22 cellular contexts compared by ENCODE assay signal in the genomic region with DNA sequence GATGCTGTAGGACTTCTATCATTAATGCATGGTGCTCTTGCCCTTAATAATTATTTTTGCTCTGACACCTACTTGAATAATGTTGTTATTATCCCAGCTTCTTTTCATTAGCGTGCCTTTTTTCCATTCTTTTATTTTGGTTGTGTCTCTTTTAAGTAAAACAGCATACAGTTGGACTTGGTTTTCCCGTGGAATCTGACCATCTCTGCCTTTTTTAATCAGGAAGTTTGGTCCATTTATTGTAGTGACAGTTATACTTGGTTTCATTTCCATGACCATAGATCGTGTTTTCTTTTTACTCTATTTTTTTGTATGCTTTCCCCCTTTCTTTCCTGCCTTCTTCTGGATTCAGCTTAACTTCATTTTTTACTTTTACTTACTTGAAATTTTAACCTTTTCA. TPM values are rescaled to one million over a fixed set of nuclear protein-coding genes. Genes with fewer than 3 reads are reported as not detected.
"Had no signal": no experiment of that assay in that cellular context is flagged by ENCODE, and none has a peak within 500 bp of the region (broad histone marks: within the 10 kb centered on the region; RNA-seq: fewer than 3 reads in every experiment).

No MANE protein-coding gene starts in this region.

- H3K27me3 ChIP-seq: right atrium auricular region had no signal

- H3K9me3 ChIP-seq: prostate gland, thyroid gland, upper lobe of left lung had no signal

- H3K4me3 ChIP-seq: lung, neural progenitor cell, prostate gland, right atrium auricular region, stomach, thyroid gland, upper lobe of left lung had no signal

- H3K36me3 ChIP-seq: neural progenitor cell, prostate gland, right atrium auricular region, stomach, thyroid gland, upper lobe of left lung had no signal

- H2AFZ ChIP-seq: neural progenitor cell had no signal

- H3K27ac Mint-ChIP-seq: effector memory CD8-positive, alpha-beta T cell; memory B cell; nephron; neural progenitor cell; stimulated activated effector memory CD8-positive, alpha-beta T cell treated with anti-CD3 and anti-CD28 coated beads, Interleukin-12 subunit alpha, Interleukin-12 subunit beta, amount 100 ng/mL, for 72 hours had no signal

- H3K4me1 ChIP-seq: neural progenitor cell, prostate gland had no signal

- H3K4me2 ChIP-seq: neural progenitor cell had no signal

- H3K36me3 Mint-ChIP-seq: stimulated activated effector memory CD8-positive, alpha-beta T cell treated with anti-CD3 and anti-CD28 coated beads, Interleukin-12 subunit alpha, Interleukin-12 subunit beta, amount 100 ng/mL, for 72 hours had no signal

- H3K4me3 Mint-ChIP-seq: effector memory CD8-positive, alpha-beta T cell; memory B cell; naive B cell; nephron; neural progenitor cell; stimulated activated effector memory CD8-positive, alpha-beta T cell treated with anti-CD3 and anti-CD28 coated beads, Interleukin-12 subunit alpha, Interleukin-12 subunit beta, amount 100 ng/mL, for 72 hours had no signal

- ATAC-seq: effector memory CD8-positive, alpha-beta T cell; left lobe of liver; sciatic nerve; stimulated activated effector memory CD8-positive, alpha-beta T cell treated with anti-CD3 and anti-CD28 coated beads, Interleukin-12 subunit alpha, Interleukin-12 subunit beta, amount 100 ng/mL, for 72 hours had no signal

- H3K9me3 Mint-ChIP-seq: effector memory CD8-positive, alpha-beta T cell; stimulated activated effector memory CD8-positive, alpha-beta T cell treated with anti-CD3 and anti-CD28 coated beads, Interleukin-12 subunit alpha, Interleukin-12 subunit beta, amount 100 ng/mL, for 72 hours had no signal

- H3K4me1 Mint-ChIP-seq: nephron, neural progenitor cell had no signal

- DNase-seq: cortex of kidney; effector memory CD8-positive, alpha-beta T cell; kidney; naive B cell; stimulated activated CD4-positive, alpha-beta T cell treated with anti-CD3 and anti-CD28 coated beads, Interleukin-2, amount 100 ng/mL, for 24 hours; stimulated activated CD4-positive, alpha-beta T cell treated with anti-CD3 and anti-CD28 coated beads, Interleukin-4, amount 100 ng/mL, for 24 hours; stimulated activated naive CD4-positive, alpha-beta T cell treated with Interleukin-2 at 50 U/mL for 16 hours; stomach; thyroid gland; upper lobe of left lung had no signal

- H3K9ac ChIP-seq: neural progenitor cell had no signal

- H3K27ac ChIP-seq: neural progenitor cell, prostate gland, right atrium auricular region, stomach, thyroid gland, upper lobe of left lung had no signal

RNA-seq across cellular contexts. Expression of a gene that starts 4.6 kb away (rescaled TPM):
- total RNA-seq: fibroblast of villous mesenchyme, left lobe of liver, mononuclear cell had no signal
- polyA plus RNA-seq: liver, stomach had no signal

RNA-seq across cellular contexts. Expression of a gene that starts 26.3 kb away (rescaled TPM):
- total RNA-seq: mononuclear cell had no signal
